In the genomic region with DNA sequence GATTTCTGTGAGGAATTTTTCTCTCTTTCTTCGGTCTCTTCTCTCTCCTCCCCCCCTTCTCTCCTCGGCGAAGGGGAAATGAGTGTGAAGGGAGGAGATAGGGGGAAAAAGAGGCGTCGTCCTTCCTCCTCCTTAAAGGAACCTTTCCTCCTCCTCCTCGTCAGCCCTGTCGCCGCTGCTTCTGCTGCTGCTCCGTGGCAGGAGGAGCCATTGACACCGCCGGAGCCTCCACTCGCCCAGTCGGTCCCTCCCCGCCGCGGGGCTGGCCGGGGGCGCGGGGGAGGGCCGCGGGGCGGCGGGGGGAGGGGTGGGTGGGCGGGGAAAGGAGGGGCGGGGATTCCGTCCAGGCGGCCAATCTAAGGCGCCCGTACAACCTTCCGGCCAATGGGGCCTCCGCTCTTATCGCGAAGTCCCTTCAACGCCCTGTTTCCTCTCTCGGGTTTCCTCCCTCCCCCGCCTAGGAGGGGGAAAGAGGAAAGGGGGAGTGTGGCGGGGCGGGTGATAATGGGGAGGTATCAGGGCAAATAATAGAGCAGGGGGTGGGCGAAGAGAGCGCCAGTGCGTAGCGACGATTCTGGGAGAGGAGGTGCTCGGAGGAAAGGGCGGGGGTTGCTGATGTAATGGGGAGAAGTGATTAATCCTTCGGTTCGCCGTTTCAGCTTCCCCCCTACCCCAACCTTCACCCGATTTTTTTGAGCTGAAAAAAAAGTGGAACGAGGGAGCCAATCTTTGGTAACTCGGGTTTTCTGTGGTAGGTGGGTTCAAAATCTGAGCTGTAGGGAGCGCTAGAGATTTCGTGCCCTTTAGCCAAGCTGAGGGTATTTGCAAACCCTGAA, we compare ENCODE assay signal across 1 cellular context.
TF ChIP-seq lines count a peak whose summit lies in the region.

A gene (minus strand): TSS at position 238 of the 836 bp plus-strand sequence. CDS start 778 bp downstream, outside the sequence.

TF ChIP-seq in HEK293, 187 proteins besides CTCF, POLR2A, EP300 and RAD21 (continued from another document and continues in another):
- TF ChIP-seq ZEB2 (tag by site-specific recombination; IDR thresholded peaks at IDR 0.05) (peak; percentile 71), GLIS1 (tag by site-specific recombination; IDR thresholded peaks at IDR 0.05) (0 out of 2 replicates have a peak, but pooled peaks have one; percentile 9), ZBTB20 (tag by site-specific recombination; IDR thresholded peaks at IDR 0.05) (peak; percentile 0; the same call in 1 of the 2 replicates), ZNF157 (tag by site-specific recombination; IDR thresholded peaks at IDR 0.05) (no peak), ZNF391 (tag by site-specific recombination; IDR thresholded peaks at IDR 0.05; ENCODE audit: borderline replicate concordance, low read depth) (no peak), ZNF202 (tag by site-specific recombination; IDR thresholded peaks at IDR 0.05; ENCODE audit: borderline replicate concordance) (no peak), ZNF335 (tag by site-specific recombination; conservative IDR thresholded peaks at IDR 0.05) (peak; percentile 52; the same call in 1 of the 2 replicates), EGR2 (tag by site-specific recombination; IDR thresholded peaks at IDR 0.05; ENCODE audit: low read depth) (peak; percentile 67), ZNF292 (tag by site-specific recombination; IDR thresholded peaks at IDR 0.05; ENCODE audit: borderline replicate concordance, low read depth) (no peak), ZNF266 (tag by site-specific recombination; IDR thresholded peaks at IDR 0.05; ENCODE audit: low read depth) (no peak), ZNF433 (tag by site-specific recombination; IDR thresholded peaks at IDR 0.05; ENCODE audit: low read depth) (no peak), SP2 (tag by site-specific recombination; IDR thresholded peaks at IDR 0.05) (peak; percentile 76), IKZF3 (tag by site-specific recombination; IDR thresholded peaks at IDR 0.05) (peak; percentile 76), ZXDB (tag by site-specific recombination; IDR thresholded peaks at IDR 0.05) (peak; percentile 44; the same call in 1 of the 2 replicates), ZNF514 (tag by site-specific recombination; IDR thresholded peaks at IDR 0.05) (no peak), ZNF366 (tag by site-specific recombination; conservative IDR thresholded peaks at IDR 0.05) (peak; percentile 98), ZNF561 (tag by site-specific recombination; IDR thresholded peaks at IDR 0.05; ENCODE audit: borderline replicate concordance) (0 out of 2 replicates have a peak, but pooled peaks have one; percentile 32), ZBTB8A (tag by site-specific recombination; IDR thresholded peaks at IDR 0.05) (peak; percentile 71), ZFP41 (tag by site-specific recombination; IDR thresholded peaks at IDR 0.05; ENCODE audit: borderline replicate concordance) (no peak), MZF1 (tag by site-specific recombination; IDR thresholded peaks at IDR 0.05; ENCODE audit: borderline replicate concordance) (peak; percentile 60; the same call in 1 of the 2 replicates), ZNF341 (tag by site-specific recombination; IDR thresholded peaks at IDR 0.05; ENCODE audit: low read depth) (peak; percentile 84)
- TF ChIP-seq, protein P1, sequence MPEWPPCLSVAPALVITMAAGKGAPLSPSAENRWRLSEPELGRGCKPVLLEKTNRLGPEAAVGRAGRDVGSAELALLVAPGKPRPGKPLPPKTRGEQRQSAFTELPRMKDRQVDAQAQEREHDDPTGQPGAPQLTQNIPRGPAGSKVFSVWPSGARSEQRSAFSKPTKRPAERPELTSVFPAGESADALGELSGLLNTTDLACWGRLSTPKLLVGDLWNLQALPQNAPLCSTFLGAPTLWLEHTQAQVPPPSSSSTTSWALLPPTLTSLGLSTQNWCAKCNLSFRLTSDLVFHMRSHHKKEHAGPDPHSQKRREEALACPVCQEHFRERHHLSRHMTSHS (tag by site-specific recombination; IDR thresholded peaks at IDR 0.05) = no peak
- TF ChIP-seq, protein P2, sequence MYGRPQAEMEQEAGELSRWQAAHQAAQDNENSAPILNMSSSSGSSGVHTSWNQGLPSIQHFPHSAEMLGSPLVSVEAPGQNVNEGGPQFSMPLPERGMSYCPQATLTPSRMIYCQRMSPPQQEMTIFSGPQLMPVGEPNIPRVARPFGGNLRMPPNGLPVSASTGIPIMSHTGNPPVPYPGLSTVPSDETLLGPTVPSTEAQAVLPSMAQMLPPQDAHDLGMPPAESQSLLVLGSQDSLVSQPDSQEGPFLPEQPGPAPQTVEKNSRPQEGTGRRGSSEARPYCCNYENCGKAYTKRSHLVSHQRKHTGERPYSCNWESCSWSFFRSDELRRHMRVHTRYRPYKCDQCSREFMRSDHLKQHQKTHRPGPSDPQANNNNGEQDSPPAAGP (tag by site-specific recombination; IDR thresholded peaks at IDR 0.05) = peak; percentile 29; the same call in 1 of the 2 replicates
- TF ChIP-seq, protein P3, sequence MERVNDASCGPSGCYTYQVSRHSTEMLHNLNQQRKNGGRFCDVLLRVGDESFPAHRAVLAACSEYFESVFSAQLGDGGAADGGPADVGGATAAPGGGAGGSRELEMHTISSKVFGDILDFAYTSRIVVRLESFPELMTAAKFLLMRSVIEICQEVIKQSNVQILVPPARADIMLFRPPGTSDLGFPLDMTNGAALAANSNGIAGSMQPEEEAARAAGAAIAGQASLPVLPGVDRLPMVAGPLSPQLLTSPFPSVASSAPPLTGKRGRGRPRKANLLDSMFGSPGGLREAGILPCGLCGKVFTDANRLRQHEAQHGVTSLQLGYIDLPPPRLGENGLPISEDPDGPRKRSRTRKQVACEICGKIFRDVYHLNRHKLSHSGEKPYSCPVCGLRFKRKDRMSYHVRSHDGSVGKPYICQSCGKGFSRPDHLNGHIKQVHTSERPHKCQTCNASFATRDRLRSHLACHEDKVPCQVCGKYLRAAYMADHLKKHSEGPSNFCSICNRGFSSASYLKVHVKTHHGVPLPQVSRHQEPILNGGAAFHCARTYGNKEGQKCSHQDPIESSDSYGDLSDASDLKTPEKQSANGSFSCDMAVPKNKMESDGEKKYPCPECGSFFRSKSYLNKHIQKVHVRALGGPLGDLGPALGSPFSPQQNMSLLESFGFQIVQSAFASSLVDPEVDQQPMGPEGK (tag by site-specific recombination; IDR thresholded peaks at IDR 0.05) = peak; percentile 97
- TF ChIP-seq, protein P4, sequence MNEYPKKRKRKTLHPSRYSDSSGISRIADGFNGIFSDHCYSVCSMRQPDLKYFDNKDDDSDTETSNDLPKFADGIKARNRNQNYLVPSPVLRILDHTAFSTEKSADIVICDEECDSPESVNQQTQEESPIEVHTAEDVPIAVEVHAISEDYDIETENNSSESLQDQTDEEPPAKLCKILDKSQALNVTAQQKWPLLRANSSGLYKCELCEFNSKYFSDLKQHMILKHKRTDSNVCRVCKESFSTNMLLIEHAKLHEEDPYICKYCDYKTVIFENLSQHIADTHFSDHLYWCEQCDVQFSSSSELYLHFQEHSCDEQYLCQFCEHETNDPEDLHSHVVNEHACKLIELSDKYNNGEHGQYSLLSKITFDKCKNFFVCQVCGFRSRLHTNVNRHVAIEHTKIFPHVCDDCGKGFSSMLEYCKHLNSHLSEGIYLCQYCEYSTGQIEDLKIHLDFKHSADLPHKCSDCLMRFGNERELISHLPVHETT (tag by site-specific recombination; IDR thresholded peaks at IDR 0.05) = 0 out of 2 replicates have a peak, but pooled peaks have one; percentile 18
- TF ChIP-seq, protein P5, sequence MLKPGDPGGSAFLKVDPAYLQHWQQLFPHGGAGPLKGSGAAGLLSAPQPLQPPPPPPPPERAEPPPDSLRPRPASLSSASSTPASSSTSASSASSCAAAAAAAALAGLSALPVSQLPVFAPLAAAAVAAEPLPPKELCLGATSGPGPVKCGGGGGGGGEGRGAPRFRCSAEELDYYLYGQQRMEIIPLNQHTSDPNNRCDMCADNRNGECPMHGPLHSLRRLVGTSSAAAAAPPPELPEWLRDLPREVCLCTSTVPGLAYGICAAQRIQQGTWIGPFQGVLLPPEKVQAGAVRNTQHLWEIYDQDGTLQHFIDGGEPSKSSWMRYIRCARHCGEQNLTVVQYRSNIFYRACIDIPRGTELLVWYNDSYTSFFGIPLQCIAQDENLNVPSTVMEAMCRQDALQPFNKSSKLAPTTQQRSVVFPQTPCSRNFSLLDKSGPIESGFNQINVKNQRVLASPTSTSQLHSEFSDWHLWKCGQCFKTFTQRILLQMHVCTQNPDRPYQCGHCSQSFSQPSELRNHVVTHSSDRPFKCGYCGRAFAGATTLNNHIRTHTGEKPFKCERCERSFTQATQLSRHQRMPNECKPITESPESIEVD (tag by site-specific recombination; IDR thresholded peaks at IDR 0.05) = 0 out of 2 replicates have a peak, but pooled peaks have one; percentile 19
- TF ChIP-seq, protein P6, sequence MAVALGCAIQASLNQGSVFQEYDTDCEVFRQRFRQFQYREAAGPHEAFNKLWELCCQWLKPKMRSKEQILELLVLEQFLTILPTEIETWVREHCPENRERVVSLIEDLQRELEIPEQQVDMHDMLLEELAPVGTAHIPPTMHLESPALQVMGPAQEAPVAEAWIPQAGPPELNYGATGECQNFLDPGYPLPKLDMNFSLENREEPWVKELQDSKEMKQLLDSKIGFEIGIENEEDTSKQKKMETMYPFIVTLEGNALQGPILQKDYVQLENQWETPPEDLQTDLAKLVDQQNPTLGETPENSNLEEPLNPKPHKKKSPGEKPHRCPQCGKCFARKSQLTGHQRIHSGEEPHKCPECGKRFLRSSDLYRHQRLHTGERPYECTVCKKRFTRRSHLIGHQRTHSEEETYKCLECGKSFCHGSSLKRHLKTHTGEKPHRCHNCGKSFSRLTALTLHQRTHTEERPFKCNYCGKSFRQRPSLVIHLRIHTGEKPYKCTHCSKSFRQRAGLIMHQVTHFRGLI (tag by site-specific recombination; IDR thresholded peaks at IDR 0.05) = no peak
- TF ChIP-seq, protein P7, sequence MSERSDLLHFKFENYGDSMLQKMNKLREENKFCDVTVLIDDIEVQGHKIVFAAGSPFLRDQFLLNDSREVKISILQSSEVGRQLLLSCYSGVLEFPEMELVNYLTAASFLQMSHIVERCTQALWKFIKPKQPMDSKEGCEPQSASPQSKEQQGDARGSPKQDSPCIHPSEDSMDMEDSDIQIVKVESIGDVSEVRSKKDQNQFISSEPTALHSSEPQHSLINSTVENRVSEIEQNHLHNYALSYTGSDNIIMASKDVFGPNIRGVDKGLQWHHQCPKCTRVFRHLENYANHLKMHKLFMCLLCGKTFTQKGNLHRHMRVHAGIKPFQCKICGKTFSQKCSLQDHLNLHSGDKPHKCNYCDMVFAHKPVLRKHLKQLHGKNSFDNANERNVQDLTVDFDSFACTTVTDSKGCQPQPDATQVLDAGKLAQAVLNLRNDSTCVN (tag by site-specific recombination; optimal IDR thresholded peaks at IDR 0.05) = peak; percentile 21
- TF ChIP-seq, protein P8, sequence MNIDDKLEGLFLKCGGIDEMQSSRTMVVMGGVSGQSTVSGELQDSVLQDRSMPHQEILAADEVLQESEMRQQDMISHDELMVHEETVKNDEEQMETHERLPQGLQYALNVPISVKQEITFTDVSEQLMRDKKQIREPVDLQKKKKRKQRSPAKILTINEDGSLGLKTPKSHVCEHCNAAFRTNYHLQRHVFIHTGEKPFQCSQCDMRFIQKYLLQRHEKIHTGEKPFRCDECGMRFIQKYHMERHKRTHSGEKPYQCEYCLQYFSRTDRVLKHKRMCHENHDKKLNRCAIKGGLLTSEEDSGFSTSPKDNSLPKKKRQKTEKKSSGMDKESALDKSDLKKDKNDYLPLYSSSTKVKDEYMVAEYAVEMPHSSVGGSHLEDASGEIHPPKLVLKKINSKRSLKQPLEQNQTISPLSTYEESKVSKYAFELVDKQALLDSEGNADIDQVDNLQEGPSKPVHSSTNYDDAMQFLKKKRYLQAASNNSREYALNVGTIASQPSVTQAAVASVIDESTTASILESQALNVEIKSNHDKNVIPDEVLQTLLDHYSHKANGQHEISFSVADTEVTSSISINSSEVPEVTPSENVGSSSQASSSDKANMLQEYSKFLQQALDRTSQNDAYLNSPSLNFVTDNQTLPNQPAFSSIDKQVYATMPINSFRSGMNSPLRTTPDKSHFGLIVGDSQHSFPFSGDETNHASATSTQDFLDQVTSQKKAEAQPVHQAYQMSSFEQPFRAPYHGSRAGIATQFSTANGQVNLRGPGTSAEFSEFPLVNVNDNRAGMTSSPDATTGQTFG (tag by site-specific recombination; IDR thresholded peaks at IDR 0.05; ENCODE audit: borderline replicate concordance) = no peak
- TF ChIP-seq, protein P9, sequence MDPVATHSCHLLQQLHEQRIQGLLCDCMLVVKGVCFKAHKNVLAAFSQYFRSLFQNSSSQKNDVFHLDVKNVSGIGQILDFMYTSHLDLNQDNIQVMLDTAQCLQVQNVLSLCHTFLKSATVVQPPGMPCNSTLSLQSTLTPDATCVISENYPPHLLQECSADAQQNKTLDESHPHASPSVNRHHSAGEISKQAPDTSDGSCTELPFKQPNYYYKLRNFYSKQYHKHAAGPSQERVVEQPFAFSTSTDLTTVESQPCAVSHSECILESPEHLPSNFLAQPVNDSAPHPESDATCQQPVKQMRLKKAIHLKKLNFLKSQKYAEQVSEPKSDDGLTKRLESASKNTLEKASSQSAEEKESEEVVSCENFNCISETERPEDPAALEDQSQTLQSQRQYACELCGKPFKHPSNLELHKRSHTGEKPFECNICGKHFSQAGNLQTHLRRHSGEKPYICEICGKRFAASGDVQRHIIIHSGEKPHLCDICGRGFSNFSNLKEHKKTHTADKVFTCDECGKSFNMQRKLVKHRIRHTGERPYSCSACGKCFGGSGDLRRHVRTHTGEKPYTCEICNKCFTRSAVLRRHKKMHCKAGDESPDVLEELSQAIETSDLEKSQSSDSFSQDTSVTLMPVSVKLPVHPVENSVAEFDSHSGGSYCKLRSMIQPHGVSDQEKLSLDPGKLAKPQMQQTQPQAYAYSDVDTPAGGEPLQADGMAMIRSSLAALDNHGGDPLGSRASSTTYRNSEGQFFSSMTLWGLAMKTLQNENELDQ (tag by site-specific recombination; IDR thresholded peaks at IDR 0.05; ENCODE audit: low read depth) = no peak
- TF ChIP-seq, protein P10, sequence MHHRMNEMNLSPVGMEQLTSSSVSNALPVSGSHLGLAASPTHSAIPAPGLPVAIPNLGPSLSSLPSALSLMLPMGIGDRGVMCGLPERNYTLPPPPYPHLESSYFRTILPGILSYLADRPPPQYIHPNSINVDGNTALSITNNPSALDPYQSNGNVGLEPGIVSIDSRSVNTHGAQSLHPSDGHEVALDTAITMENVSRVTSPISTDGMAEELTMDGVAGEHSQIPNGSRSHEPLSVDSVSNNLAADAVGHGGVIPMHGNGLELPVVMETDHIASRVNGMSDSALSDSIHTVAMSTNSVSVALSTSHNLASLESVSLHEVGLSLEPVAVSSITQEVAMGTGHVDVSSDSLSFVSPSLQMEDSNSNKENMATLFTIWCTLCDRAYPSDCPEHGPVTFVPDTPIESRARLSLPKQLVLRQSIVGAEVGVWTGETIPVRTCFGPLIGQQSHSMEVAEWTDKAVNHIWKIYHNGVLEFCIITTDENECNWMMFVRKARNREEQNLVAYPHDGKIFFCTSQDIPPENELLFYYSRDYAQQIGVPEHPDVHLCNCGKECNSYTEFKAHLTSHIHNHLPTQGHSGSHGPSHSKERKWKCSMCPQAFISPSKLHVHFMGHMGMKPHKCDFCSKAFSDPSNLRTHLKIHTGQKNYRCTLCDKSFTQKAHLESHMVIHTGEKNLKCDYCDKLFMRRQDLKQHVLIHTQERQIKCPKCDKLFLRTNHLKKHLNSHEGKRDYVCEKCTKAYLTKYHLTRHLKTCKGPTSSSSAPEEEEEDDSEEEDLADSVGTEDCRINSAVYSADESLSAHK (tag by site-specific recombination; IDR thresholded peaks at IDR 0.05) = peak; percentile 94
